In genomic region chr3:161423911-161424522, GRCh38 we compare ENCODE assay signal across 9 cellular contexts. TPM values are rescaled to one million over a fixed set of nuclear protein-coding genes. Genes with fewer than 3 reads are reported as not detected.
DNase-seq lines count a peak whose midpoint lies in the region; ATAC-seq and TF ChIP-seq lines count a peak whose summit lies in the region.
"Had no signal": no experiment of that assay in that cellular context is flagged by ENCODE, and none has a peak within 500 bp of the region (broad histone marks: within the 10 kb centered on the region; RNA-seq: fewer than 3 reads in every experiment).

No MANE protein-coding gene starts in this region.

- 55% methylated on average over 5 of the region's 5 CpGs for WGBS in right lobe of liver (ENCODE audit: insufficient coverage, low coverage, low lambda C conversion rate, missing lambda C conversion rate)

- no peak for TF ChIP-seq POLR2A in right lobe of liver (IDR thresholded peaks at IDR 0.05)

- H3K36me3 ChIP-seq in right lobe of liver = no peaks in the 10 kb centered on the region
- H3K36me3 ChIP-seq: BLaER1 had no signal

- peak; percentile 67 for DNase-seq in DMS79 treated with DMSO at 0.1 percent for 48 hours (lab: John Stamatoyannopoulos, UW)
- no peak for DNase-seq in DMS79 (lab: John Stamatoyannopoulos, UW)
- peak; percentile 37 for DNase-seq in NCI-H526 treated with DMSO at 0.1 percent for 48 hours (lab: John Stamatoyannopoulos, UW)
- peak; percentile 30 for DNase-seq in central memory CD4-positive, alpha-beta T cell
- no peak for DNase-seq in right lobe of liver
- DNase-seq in NK-92 treated with Interleukin-12 subunit alpha and Interleukin-12 subunit beta, amount 100 ng/mL, for 24 hours (lab: John Stamatoyannopoulos, UW) = no peak
- DNase-seq in COLO668 (lab: John Stamatoyannopoulos, UW; ENCODE audit: unreplicated experiment) = no peak

- H3K9me3 ChIP-seq in right lobe of liver = no peaks in the 10 kb centered on the region
- H3K9me3 ChIP-seq: BLaER1 had no signal

- H3K27me3 ChIP-seq in right lobe of liver = no peaks in the 10 kb centered on the region
- H3K27me3 ChIP-seq: BLaER1 had no signal

- no peak overlapping the region for H3K4me3 ChIP-seq in right lobe of liver
- H3K4me3 ChIP-seq: BLaER1 had no signal

- ATAC-seq in HG03025 (IDR thresholded peaks at IDR 0.05; ENCODE audit: low FRiP score, unreplicated experiment) (peak; percentile 67), right lobe of liver (peak; percentile 66 to 71 (median 68))

- peak; percentile 72 to 90 (median 76) for TF ChIP-seq CTCF in right lobe of liver (IDR thresholded peaks at IDR 0.05)

- H3K27ac ChIP-seq in right lobe of liver = no peak overlapping the region
- H3K27ac ChIP-seq: BLaER1 had no signal

- H3K4me1 ChIP-seq in right lobe of liver = peaks cover 0 to 12% (median 3%) of the 10 kb centered on the region in 4 donors

- intact Hi-C loops in right lobe of liver (cut with DNase I) = loop anchor here in 1 of 2 donors (5.0 kb wide), 1 partner anchor 152 kb away; no protein-coding TSS in a partner anchor

RNA-seq across cellular contexts. Expression of gene SPTSSB, which starts 52.7 kb away (rescaled TPM):
- total RNA-seq in right lobe of liver = 1 to 10 TPM in 1 of 6 experiments, under 1 TPM in 1, not detected in 4; 0.07 to 1.4 TPM

Comparison
In these comparisons a context has a peak if more than half of its experiments do, and no peak if none do; other contexts are left out.
1. DNase-seq: peak in DMS79 treated with DMSO at 0.1 percent for 48 hours (single experiment), NCI-H526 treated with DMSO at 0.1 percent for 48 hours (single experiment) and central memory CD4-positive, alpha-beta T cell (single experiment); none in DMS79 (single experiment), right lobe of liver (0 of 3), NK-92 treated with Interleukin-12 subunit alpha and Interleukin-12 subunit beta, amount 100 ng/mL, for 24 hours (single experiment) and COLO668 (single experiment).